Comparison of ENCODE assay signal across 12 cellular contexts in the genomic region with DNA sequence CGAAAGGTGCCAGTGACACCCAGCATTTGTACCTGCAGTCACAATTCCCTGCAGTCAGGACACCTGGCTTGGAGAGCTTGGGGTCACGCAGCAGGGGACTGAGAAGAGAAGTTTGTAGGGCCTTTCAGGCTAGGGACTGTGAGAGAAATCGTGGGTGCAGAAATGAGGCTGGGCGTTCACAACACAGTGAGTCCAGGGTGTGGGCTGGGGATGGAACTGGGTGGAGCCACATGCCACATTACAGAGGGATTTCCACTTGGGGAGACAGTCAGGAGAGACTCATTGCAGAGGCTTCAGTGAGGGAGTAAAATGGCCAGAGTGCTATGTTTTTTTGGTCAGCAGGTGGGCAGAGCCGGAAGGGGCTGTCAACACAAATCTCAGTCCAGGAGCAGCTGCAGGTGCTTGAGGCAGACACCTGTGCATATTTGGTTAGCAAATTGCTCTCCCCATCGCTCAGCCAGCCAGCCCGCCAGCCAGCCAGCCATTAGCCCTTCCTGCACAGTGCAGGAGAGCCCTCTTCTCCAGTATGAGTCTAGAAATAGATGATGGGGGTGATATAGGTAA. TPM values are rescaled to one million over a fixed set of nuclear protein-coding genes. Genes with fewer than 3 reads are reported as not detected.
DNase-seq lines count a peak whose midpoint lies in the region; ATAC-seq and TF ChIP-seq lines count a peak whose summit lies in the region.
"Had no signal": no experiment of that assay in that cellular context is flagged by ENCODE, and none has a peak within 500 bp of the region (broad histone marks: within the 10 kb centered on the region; RNA-seq: fewer than 3 reads in every experiment).

No MANE protein-coding gene starts in this region.

- no peaks in the 10 kb centered on the region for H3K9me3 ChIP-seq in Peyer's patch
- H3K9me3 ChIP-seq in mucosa of descending colon = no peaks in the 10 kb centered on the region
- H3K9me3 ChIP-seq: BLaER1 had no signal

- intact Hi-C loops in mucosa of descending colon (cut with DNase I, micrococcal nuclease) = no loop called here

- H3K4me3 ChIP-seq in Peyer's patch (no peak overlapping the region), mucosa of descending colon (no peak overlapping the region)
- H3K4me3 ChIP-seq: BLaER1 had no signal

- DNase-seq in COR-L47 (lab: John Stamatoyannopoulos, UW) = peak; percentile 87
- DNase-seq in NCI-H1105 (lab: John Stamatoyannopoulos, UW) = peak; percentile 84
- peak in 2 of 3 donors; percentile 48 to 68 for DNase-seq in Peyer's patch
- DNase-seq in mucosa of descending colon = peak in 1 of 3 donors; percentile 41
- DNase-seq in dedifferentiated amniotic fluid mesenchymal stem cell (ENCODE audit: extremely low spot score) = no peak
- no peak for DNase-seq in glutamatergic neuron
- no peak for DNase-seq in NCI-H446 (lab: John Stamatoyannopoulos, UW)
- DNase-seq: activated naive CD4-positive, alpha-beta T cell treated with anti-CD3 and anti-CD28 coated beads for 36 hours; nephron progenitor cell had no signal

- no peak overlapping the region for H3K4me3 Mint-ChIP-seq in glutamatergic neuron (ENCODE audit: unreplicated experiment)
- H3K4me3 Mint-ChIP-seq: activated naive CD4-positive, alpha-beta T cell treated with anti-CD3 and anti-CD28 coated beads for 36 hours; nephron progenitor cell had no signal

- H3K36me3 Mint-ChIP-seq in glutamatergic neuron (ENCODE audit: unreplicated experiment) = no peaks in the 10 kb centered on the region

- peak overlapping the region; percentile 32 to 46 (median 44) for H3K27ac ChIP-seq in Peyer's patch
- H3K27ac ChIP-seq: BLaER1 had no signal

- H3K36me3 ChIP-seq in Peyer's patch = peaks cover 0 to 3% (median 0%) of the 10 kb centered on the region in 3 donors
- H3K36me3 ChIP-seq in mucosa of descending colon (ENCODE audit: low read depth) = no peaks in the 10 kb centered on the region

- peaks cover 2% of the 10 kb centered on the region for H3K9me3 Mint-ChIP-seq in glutamatergic neuron (ENCODE audit: unreplicated experiment)
- H3K9me3 Mint-ChIP-seq: activated naive CD4-positive, alpha-beta T cell treated with anti-CD3 and anti-CD28 coated beads for 36 hours; nephron progenitor cell had no signal

- H3K27me3 Mint-ChIP-seq in glutamatergic neuron (ENCODE audit: unreplicated experiment) = peaks cover 19% of the 10 kb centered on the region

- H3K4me1 ChIP-seq in Peyer's patch (peaks cover 0 to 72% (median 21%) of the 10 kb centered on the region in 4 donors), mucosa of descending colon (ENCODE audit: low read depth) (peaks cover 49% of the 10 kb centered on the region)

- ATAC-seq in mucosa of descending colon = peak; percentile 15
- no peak for ATAC-seq in HG02678 (IDR thresholded peaks at IDR 0.05; ENCODE audit: unreplicated experiment)
- ATAC-seq: activated CD4-positive, CD25-positive, alpha-beta regulatory T cell treated with anti-CD3 and anti-CD28 coated beads, Interleukin-2, amount 50 U/mL, for 24 hours had no signal

- H3K4me1 Mint-ChIP-seq in glutamatergic neuron (ENCODE audit: low read depth, unreplicated experiment) = peaks cover 14% of the 10 kb centered on the region

- no peaks in the 10 kb centered on the region for H3K27me3 ChIP-seq in Peyer's patch
- H3K27me3 ChIP-seq: BLaER1 had no signal

- TF ChIP-seq POLR2A in Peyer's patch (IDR thresholded peaks at IDR 0.05) = no peak

- TF ChIP-seq CTCF in Peyer's patch (IDR thresholded peaks at IDR 0.05) (no peak), mucosa of descending colon (IDR thresholded peaks at IDR 0.05) (no peak), glutamatergic neuron (IDR thresholded peaks at IDR 0.05; ENCODE audit: partially characterized antibody, unreplicated experiment) (no peak)

- H3K27ac Mint-ChIP-seq in glutamatergic neuron (ENCODE audit: unreplicated experiment) = no peak overlapping the region
- H3K27ac Mint-ChIP-seq: activated naive CD4-positive, alpha-beta T cell treated with anti-CD3 and anti-CD28 coated beads for 36 hours; nephron progenitor cell had no signal

RNA-seq across cellular contexts. Expression of gene ITPR3, which starts 7.4 kb away (rescaled TPM):
- total RNA-seq in Peyer's patch (100 to 1,000 TPM; 139 to 250 (median 182) TPM), mucosa of descending colon (100 to 1,000 TPM in 2 of 3 donors, 10 to 100 TPM in 1; 60.2 to 111 (median 103) TPM), glutamatergic neuron (ENCODE audit: unreplicated experiment) (0.34 TPM)

RNA-seq across cellular contexts. Expression of gene BAK1, which starts 48.4 kb away (rescaled TPM):
- total RNA-seq in Peyer's patch (10 to 100 TPM; 28.9 to 71.7 (median 66.3) TPM), mucosa of descending colon (10 to 100 TPM; 57.1 to 97.9 (median 90.5) TPM), glutamatergic neuron (ENCODE audit: unreplicated experiment) (11.5 TPM)

Comparison
In these comparisons a context has a peak if more than half of its experiments do, and no peak if none do; other contexts are left out.
1. DNase-seq: peak in COR-L47 (single experiment), NCI-H1105 (single experiment) and Peyer's patch (2 of 3); none in dedifferentiated amniotic fluid mesenchymal stem cell (single experiment), glutamatergic neuron (single experiment) and NCI-H446 (0 of 2).
2. RNA of gene ITPR3, which starts 7.4 kb away (total RNA-seq): 139 to 250 TPM in Peyer's patch and 60.2 to 111 TPM in mucosa of descending colon; 0.34 TPM in glutamatergic neuron (single experiment); every median in the first group is over 10 times any median in the second.